In the genomic region with DNA sequence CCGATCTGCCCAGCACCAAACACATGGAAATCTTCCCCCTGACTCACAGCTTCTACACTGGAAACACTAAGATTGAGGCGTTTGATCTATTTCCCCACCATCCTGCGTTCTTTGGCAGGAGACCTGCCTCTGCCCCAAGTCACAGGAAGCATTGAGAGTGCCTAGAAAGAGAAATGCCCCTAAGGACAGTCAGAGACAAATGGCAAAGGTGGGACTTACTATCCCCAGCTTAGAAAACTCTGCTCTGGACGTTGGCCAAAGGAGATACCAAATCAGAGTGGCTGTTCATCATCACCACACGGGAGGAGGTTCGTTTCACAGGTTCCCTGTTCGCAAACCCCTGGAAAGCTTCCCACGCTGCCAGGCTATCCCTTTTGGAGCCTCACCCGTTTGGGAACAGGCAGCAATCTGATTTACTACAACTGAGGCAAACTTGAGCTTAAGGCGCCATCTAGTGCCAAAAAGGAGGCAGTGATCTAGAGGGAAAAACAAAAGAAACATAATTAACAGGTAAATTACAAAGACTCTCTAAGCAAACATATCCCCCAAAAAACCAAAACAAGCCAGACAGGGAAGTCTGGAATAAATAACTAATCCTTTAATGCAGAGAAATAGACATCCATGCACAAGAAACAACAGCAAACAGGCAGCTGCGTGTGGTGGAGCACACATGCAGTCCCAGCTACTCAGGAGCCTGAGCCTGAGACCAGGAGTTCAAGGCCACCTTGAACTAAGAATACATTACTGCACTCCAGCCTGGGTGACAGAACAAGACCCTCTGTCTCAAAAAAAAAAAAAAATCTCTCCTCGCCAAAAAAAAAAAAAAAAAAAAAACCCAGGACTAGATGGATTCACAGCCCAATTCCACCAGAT, we compare ENCODE assay signal across 9 cellular contexts. TPM values are rescaled to one million over a fixed set of nuclear protein-coding genes. Genes with fewer than 3 reads are reported as not detected.
DNase-seq lines count a peak whose midpoint lies in the region; ATAC-seq and TF ChIP-seq lines count a peak whose summit lies in the region.
"Had no signal": no experiment of that assay in that cellular context is flagged by ENCODE, and none has a peak within 500 bp of the region (broad histone marks: within the 10 kb centered on the region; RNA-seq: fewer than 3 reads in every experiment).

No MANE protein-coding gene starts in this region.

- H3K4me1 ChIP-seq in mammary epithelial cell (ENCODE audit: insufficient read depth, low read length): no peaks in the 10 kb centered on the region
- no peaks in the 10 kb centered on the region for H3K4me1 ChIP-seq in neural progenitor cell

- H3K9me3 ChIP-seq in mammary epithelial cell (replicated peaks; ENCODE audit: insufficient read depth, low read length) (no peaks in the 10 kb centered on the region), neural progenitor cell (ENCODE audit: low read depth) (no peaks in the 10 kb centered on the region)
- H3K9me3 ChIP-seq: thoracic aorta had no signal

- DNase-seq in stimulated activated CD4-positive, alpha-beta T cell treated with anti-CD3 and anti-CD28 coated beads, Interleukin-15, amount 100 ng/mL, for 24 hours: peak; percentile 16
- no peak for DNase-seq in stimulated activated CD4-positive, alpha-beta T cell treated with anti-CD3 and anti-CD28 coated beads, Interleukin-2, amount 100 ng/mL, for 24 hours
- DNase-seq in NCI-H2029 treated with DMSO at 0.1 percent for 48 hours (lab: John Stamatoyannopoulos, UW) (peak; percentile 26), mammary epithelial cell (peak; percentile 24), neural progenitor cell (ENCODE audit: low spot score) (peak; percentile 68)
- DNase-seq in T-helper 2 cell treated with Interferon-gamma antibody and Interleukin-4, amounts not matched to agents 5 μg/mL and 100 μg/mL, for 36 hours (ENCODE audit: low spot score): no peak

- no peak overlapping the region for H3K4me3 Mint-ChIP-seq in neural progenitor cell
- H3K4me3 Mint-ChIP-seq in T-helper 2 cell treated with Interferon-gamma antibody and Interleukin-4, amounts not matched to agents 5 μg/mL and 100 μg/mL, for 36 hours: no peak overlapping the region

- no peaks in the 10 kb centered on the region for H3F3A ChIP-seq in neural progenitor cell (ENCODE audit: low read depth)

- H3K9me3 Mint-ChIP-seq in neural progenitor cell: peaks cover 14% of the 10 kb centered on the region
- no peaks in the 10 kb centered on the region for H3K9me3 Mint-ChIP-seq in T-helper 2 cell treated with Interferon-gamma antibody and Interleukin-4, amounts not matched to agents 5 μg/mL and 100 μg/mL, for 36 hours

- BruUV-seq in mammary epithelial cell (replicated peaks; lab: Mats Ljungman, UMichigan): no TSS peak

- H3K27ac Mint-ChIP-seq in neural progenitor cell: no peak overlapping the region
- H3K27ac Mint-ChIP-seq in T-helper 2 cell treated with Interferon-gamma antibody and Interleukin-4, amounts not matched to agents 5 μg/mL and 100 μg/mL, for 36 hours: no peak overlapping the region

- no peaks in the 10 kb centered on the region for H3K79me2 ChIP-seq in mammary epithelial cell (ENCODE audit: insufficient read depth, low read length)
- no peaks in the 10 kb centered on the region for H3K79me2 ChIP-seq in neural progenitor cell (ENCODE audit: low read depth)

- dilution Hi-C loops in mammary epithelial cell (cut with HindIII; ENCODE audit: low sequenced_read_pairs): no loop called here

- H2AFZ ChIP-seq in mammary epithelial cell (ENCODE audit: low read depth, low read length) (peak overlapping the region; percentile 11), neural progenitor cell (replicated peaks) (peak overlapping the region; percentile 30)

- H4K20me1 ChIP-seq in mammary epithelial cell (ENCODE audit: insufficient read depth, low read length) (no peaks in the 10 kb centered on the region), neural progenitor cell (ENCODE audit: low read depth) (no peaks in the 10 kb centered on the region)

- no peak overlapping the region for H3K4me2 ChIP-seq in mammary epithelial cell (ENCODE audit: insufficient read depth, low read depth, low read length)
- no peak overlapping the region for H3K4me2 ChIP-seq in neural progenitor cell

- no peaks in the 10 kb centered on the region for H3K27me3 ChIP-seq in mammary epithelial cell (ENCODE audit: insufficient read depth, low read length)
- peaks cover 13% of the 10 kb centered on the region for H3K27me3 ChIP-seq in neural progenitor cell

- H3K9ac ChIP-seq in mammary epithelial cell (ENCODE audit: insufficient read depth, low read length): no peak overlapping the region
- no peak overlapping the region for H3K9ac ChIP-seq in neural progenitor cell

- H3K4me1 Mint-ChIP-seq in neural progenitor cell: no peaks in the 10 kb centered on the region
- no peaks in the 10 kb centered on the region for H3K4me1 Mint-ChIP-seq in T-helper 2 cell treated with Interferon-gamma antibody and Interleukin-4, amounts not matched to agents 5 μg/mL and 100 μg/mL, for 36 hours (ENCODE audit: low read depth)

- H3K36me3 Mint-ChIP-seq in neural progenitor cell: no peaks in the 10 kb centered on the region
- no peaks in the 10 kb centered on the region for H3K36me3 Mint-ChIP-seq in T-helper 2 cell treated with Interferon-gamma antibody and Interleukin-4, amounts not matched to agents 5 μg/mL and 100 μg/mL, for 36 hours (ENCODE audit: low read depth)

- no peak for ATAC-seq in HG03097 (IDR thresholded peaks at IDR 0.05; ENCODE audit: low FRiP score, unreplicated experiment)
- ATAC-seq in HG02885 (IDR thresholded peaks at IDR 0.05; ENCODE audit: poor library complexity, unreplicated experiment): no peak

- 21% methylated on average over 12 of the region's 12 CpGs for WGBS in mammary epithelial cell (ENCODE audit: low coverage, missing lambda C conversion rate)

- in situ Hi-C loops in mammary epithelial cell (cut with MboI; ENCODE audit: low sequenced_read_pairs in 2 of 2): loop anchor here (25.0 kb wide), 1 partner anchor 1672 kb away; no protein-coding TSS in a partner anchor

- no peak overlapping the region for H3K27ac ChIP-seq in mammary epithelial cell (ENCODE audit: insufficient read depth, low read depth, low read length)
- no peak overlapping the region for H3K27ac ChIP-seq in neural progenitor cell
- H3K27ac ChIP-seq: thoracic aorta had no signal

- peaks cover 7% of the 10 kb centered on the region for H3K27me3 Mint-ChIP-seq in neural progenitor cell (ENCODE audit: insufficient read depth, low read depth)
- no peaks in the 10 kb centered on the region for H3K27me3 Mint-ChIP-seq in T-helper 2 cell treated with Interferon-gamma antibody and Interleukin-4, amounts not matched to agents 5 μg/mL and 100 μg/mL, for 36 hours (ENCODE audit: low read depth)

- CTCF ChIA-PET in mammary epithelial cell (lab: Charles Lee; ENCODE audit: low non-redundant PET): interaction anchor here (0.6 kb wide), 3 partner anchors 33 to 1716 kb away, joined by 3 to 7 read pairs (median 3); no protein-coding TSS in a partner anchor

- intact Hi-C loops in mammary epithelial cell (cut with micrococcal nuclease): loop anchor here (1.0 to 5.0 kb wide), 4 partner anchors 217 to 1712 kb away; no protein-coding TSS in a partner anchor

- H3K4me3 ChIP-seq in mammary epithelial cell (replicated peaks in 1 of 3; ENCODE audit: insufficient read depth in 1 of 3, low read depth in 2 of 3, low read length in 3 of 3): no peak overlapping the region
- no peak overlapping the region for H3K4me3 ChIP-seq in neural progenitor cell
- H3K4me3 ChIP-seq: thoracic aorta had no signal

- no peaks in the 10 kb centered on the region for H3K36me3 ChIP-seq in mammary epithelial cell (ENCODE audit: insufficient read depth, low read length)
- H3K36me3 ChIP-seq in neural progenitor cell: no peaks in the 10 kb centered on the region
- H3K36me3 ChIP-seq: thoracic aorta had no signal

- TF ChIP-seq CTCF in mammary epithelial cell (conservative IDR thresholded peaks at IDR 0.05 in 1 of 2, IDR thresholded peaks at IDR 0.05 in 1 of 2; ENCODE audit: extremely low read depth in 1 of 2, insufficient read depth in 1 of 2, low read depth in 1 of 2, low read length in 2 of 2) (peak; percentile 70 to 74), neural progenitor cell (IDR thresholded peaks at IDR 0.05) (peak; percentile 84)

RNA-seq across cellular contexts. Expression of a gene that starts 48.4 kb away (rescaled TPM):
- total RNA-seq in mammary epithelial cell: 100 to 1,000 TPM in 1 of 2 donors, 10 to 100 TPM in 1; 81.2 to 126 TPM
- polyA plus RNA-seq in mammary epithelial cell: 69.6 TPM
- polyA minus RNA-seq in mammary epithelial cell: 80.9 TPM
- 79.6 and 86.1 TPM in 2 replicates for total RNA-seq in neural progenitor cell (ENCODE audit: low replicate concordance)

Comparison
In these comparisons a context has a peak if more than half of its experiments do, and no peak if none do; other contexts are left out.
1. DNase-seq: peak in stimulated activated CD4-positive, alpha-beta T cell treated with anti-CD3 and anti-CD28 coated beads, Interleukin-15, amount 100 ng/mL, for 24 hours (single experiment), NCI-H2029 treated with DMSO at 0.1 percent for 48 hours (single experiment), mammary epithelial cell (single experiment) and neural progenitor cell (single experiment); none in stimulated activated CD4-positive, alpha-beta T cell treated with anti-CD3 and anti-CD28 coated beads, Interleukin-2, amount 100 ng/mL, for 24 hours (0 of 2) and T-helper 2 cell treated with Interferon-gamma antibody and Interleukin-4, amounts not matched to agents 5 μg/mL and 100 μg/mL, for 36 hours (single experiment).